9 cellular contexts compared by ENCODE assay signal in the genomic region with DNA sequence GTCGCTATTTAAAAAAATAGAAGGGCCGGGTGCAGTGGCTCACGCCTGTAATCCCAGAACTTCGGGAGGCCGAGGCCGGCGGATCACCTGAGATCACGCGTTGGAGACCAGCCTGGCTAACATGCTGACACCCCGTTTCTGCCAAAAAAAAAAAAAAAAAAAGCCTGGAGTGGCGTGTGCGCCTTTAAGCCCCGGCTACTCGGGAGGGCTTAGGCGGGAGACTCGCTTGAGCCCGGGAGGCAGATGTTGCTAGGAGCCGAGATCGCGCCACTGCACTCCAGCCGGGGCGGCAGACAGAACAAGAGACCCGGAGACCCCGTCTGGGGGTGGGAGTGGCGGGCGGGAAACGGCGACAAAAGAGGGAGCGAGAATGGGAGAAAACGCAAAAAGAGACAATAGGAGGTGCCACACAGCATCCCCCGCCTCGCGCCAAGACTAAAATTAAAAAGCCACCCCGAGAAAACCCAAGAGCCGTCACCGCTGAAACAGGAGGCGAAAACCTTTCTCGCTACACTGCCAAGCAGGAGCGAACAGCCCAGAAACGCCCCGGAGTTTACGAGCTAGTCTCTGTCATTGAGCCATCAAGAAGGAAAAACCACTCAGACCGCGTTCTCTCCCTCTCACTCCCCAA. TPM values are rescaled to one million over a fixed set of nuclear protein-coding genes. Genes with fewer than 3 reads are reported as not detected.
A peak's percentile ranks its signal among the peaks of the same experiment; 100 is the strongest.
DNase-seq lines count a peak whose midpoint lies in the region; ATAC-seq and TF ChIP-seq lines count a peak whose summit lies in the region.
"Not testable (repeated sequence)": the region's sequence is repeated elsewhere in the genome, so short reads cannot be mapped to it uniquely, and the experiment has no call there.
"Had no signal": no experiment of that assay in that cellular context is flagged by ENCODE, and none has a peak within 500 bp of the region (broad histone marks: within the 10 kb centered on the region; RNA-seq: fewer than 3 reads in every experiment).

No MANE protein-coding gene starts in this region.

- H3K4me3 Mint-ChIP-seq in natural killer cell, result peak overlapping the region; percentile 76
- peak overlapping the region; percentile 84 for H3K4me3 Mint-ChIP-seq in type B pancreatic cell

- H3K27me3 Mint-ChIP-seq in natural killer cell (ENCODE audit: low read depth in 2 of 2); type B pancreatic cell: not testable (repeated sequence)

- H3K4me1 Mint-ChIP-seq in natural killer cell; type B pancreatic cell (ENCODE audit: unreplicated experiment): not testable (repeated sequence)

- ATAC-seq in GM18870 (IDR thresholded peaks at IDR 0.05; ENCODE audit: unreplicated experiment), result peak; percentile 59
- peak; percentile 34 for ATAC-seq in HG03135 (IDR thresholded peaks at IDR 0.05; ENCODE audit: unreplicated experiment)
- ATAC-seq in natural killer cell, result peak in 2 of 3 donors; percentile 25 to 48

- DNase-seq in activated CD4-positive, alpha-beta T cell treated with anti-CD3 and anti-CD28 coated beads for 1 hour, result peak; percentile 68
- DNase-seq in activated effector memory CD4-positive, alpha-beta T cell treated with anti-CD3 and anti-CD28 coated beads, Interleukin-2, amount 50 U/mL, for 16 hours, result peak; percentile 92
- not testable (repeated sequence) for DNase-seq in erythroblast (lab: John Stamatoyannopoulos, UW)
- DNase-seq in natural killer cell, result peak; percentile 63
- peak; percentile 98 for DNase-seq in stimulated activated CD4-positive, alpha-beta T cell treated with anti-CD3 and anti-CD28 coated beads, Interleukin-4, amount 100 ng/mL, for 24 hours
- peak; percentile 90 for DNase-seq in type B pancreatic cell (ENCODE audit: extremely low spot score, unreplicated experiment)

- intact Hi-C loops in natural killer cell (cut with micrococcal nuclease), result not testable (repeated sequence)

- peak; percentile 51 for TF ChIP-seq POLR2A in erythroblast (IDR thresholded peaks at IDR 0.05; ENCODE audit: low read length)

- peak overlapping the region; percentile 66 to 86 for H3K27ac Mint-ChIP-seq in natural killer cell
- H3K27ac Mint-ChIP-seq in type B pancreatic cell, result peak overlapping the region; percentile 97

- not testable (repeated sequence) for H3K36me3 Mint-ChIP-seq in natural killer cell, type B pancreatic cell

- TF ChIP-seq CTCF in natural killer cell (IDR thresholded peaks at IDR 0.05); type B pancreatic cell (conservative IDR thresholded peaks at IDR 0.05): not testable (repeated sequence)

- not testable (repeated sequence) for H3K9me3 Mint-ChIP-seq in natural killer cell, type B pancreatic cell

RNA-seq across cellular contexts. Expression of gene GRAP, which starts 16.7 kb away (rescaled TPM):
- 10 to 100 TPM in 1 of 3 donors, 1 to 10 TPM in 2; 5.6 to 11.3 (median 7.1) TPM for total RNA-seq in natural killer cell
- total RNA-seq in type B pancreatic cell (ENCODE audit: low replicate concordance), result 0.22 TPM in 1 of 2 replicates, not detected in the other
- total RNA-seq: RPMI7951 had no signal

RNA-seq across cellular contexts. Expression of gene FAM83G, which starts 58.9 kb away (rescaled TPM):
- total RNA-seq in natural killer cell, result 1 to 10 TPM; 3.8 to 6.5 (median 4.3) TPM
- total RNA-seq in type B pancreatic cell (ENCODE audit: low replicate concordance), result 8.3 and 18.5 TPM in 2 replicates
